In the genomic region with DNA sequence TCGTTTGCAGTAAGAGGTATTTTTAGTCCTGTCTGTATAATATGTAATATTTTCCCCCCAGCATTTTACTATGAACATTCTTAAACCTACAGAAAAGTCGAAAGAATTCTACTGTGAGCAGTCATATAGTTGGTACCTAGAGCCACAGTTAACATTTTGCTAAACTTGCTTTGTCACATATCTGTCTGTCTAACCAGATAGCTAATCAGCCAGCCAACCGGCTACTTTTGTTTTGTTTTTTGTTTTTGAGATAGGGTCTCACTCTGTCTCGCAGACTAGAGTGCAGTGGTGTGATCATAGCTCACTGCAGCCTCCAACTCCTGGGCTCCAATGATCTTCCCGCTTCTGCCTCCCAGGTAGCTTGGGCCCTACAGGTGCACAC, we compare ENCODE assay signal across 1 cellular context.
TF ChIP-seq lines count a peak whose summit lies in the region.

No MANE protein-coding gene starts in this region.

TF ChIP-seq in GM23338, 12 proteins besides CTCF, POLR2A, EP300 and RAD21 (continued from another document):
- TF ChIP-seq, protein P1, sequence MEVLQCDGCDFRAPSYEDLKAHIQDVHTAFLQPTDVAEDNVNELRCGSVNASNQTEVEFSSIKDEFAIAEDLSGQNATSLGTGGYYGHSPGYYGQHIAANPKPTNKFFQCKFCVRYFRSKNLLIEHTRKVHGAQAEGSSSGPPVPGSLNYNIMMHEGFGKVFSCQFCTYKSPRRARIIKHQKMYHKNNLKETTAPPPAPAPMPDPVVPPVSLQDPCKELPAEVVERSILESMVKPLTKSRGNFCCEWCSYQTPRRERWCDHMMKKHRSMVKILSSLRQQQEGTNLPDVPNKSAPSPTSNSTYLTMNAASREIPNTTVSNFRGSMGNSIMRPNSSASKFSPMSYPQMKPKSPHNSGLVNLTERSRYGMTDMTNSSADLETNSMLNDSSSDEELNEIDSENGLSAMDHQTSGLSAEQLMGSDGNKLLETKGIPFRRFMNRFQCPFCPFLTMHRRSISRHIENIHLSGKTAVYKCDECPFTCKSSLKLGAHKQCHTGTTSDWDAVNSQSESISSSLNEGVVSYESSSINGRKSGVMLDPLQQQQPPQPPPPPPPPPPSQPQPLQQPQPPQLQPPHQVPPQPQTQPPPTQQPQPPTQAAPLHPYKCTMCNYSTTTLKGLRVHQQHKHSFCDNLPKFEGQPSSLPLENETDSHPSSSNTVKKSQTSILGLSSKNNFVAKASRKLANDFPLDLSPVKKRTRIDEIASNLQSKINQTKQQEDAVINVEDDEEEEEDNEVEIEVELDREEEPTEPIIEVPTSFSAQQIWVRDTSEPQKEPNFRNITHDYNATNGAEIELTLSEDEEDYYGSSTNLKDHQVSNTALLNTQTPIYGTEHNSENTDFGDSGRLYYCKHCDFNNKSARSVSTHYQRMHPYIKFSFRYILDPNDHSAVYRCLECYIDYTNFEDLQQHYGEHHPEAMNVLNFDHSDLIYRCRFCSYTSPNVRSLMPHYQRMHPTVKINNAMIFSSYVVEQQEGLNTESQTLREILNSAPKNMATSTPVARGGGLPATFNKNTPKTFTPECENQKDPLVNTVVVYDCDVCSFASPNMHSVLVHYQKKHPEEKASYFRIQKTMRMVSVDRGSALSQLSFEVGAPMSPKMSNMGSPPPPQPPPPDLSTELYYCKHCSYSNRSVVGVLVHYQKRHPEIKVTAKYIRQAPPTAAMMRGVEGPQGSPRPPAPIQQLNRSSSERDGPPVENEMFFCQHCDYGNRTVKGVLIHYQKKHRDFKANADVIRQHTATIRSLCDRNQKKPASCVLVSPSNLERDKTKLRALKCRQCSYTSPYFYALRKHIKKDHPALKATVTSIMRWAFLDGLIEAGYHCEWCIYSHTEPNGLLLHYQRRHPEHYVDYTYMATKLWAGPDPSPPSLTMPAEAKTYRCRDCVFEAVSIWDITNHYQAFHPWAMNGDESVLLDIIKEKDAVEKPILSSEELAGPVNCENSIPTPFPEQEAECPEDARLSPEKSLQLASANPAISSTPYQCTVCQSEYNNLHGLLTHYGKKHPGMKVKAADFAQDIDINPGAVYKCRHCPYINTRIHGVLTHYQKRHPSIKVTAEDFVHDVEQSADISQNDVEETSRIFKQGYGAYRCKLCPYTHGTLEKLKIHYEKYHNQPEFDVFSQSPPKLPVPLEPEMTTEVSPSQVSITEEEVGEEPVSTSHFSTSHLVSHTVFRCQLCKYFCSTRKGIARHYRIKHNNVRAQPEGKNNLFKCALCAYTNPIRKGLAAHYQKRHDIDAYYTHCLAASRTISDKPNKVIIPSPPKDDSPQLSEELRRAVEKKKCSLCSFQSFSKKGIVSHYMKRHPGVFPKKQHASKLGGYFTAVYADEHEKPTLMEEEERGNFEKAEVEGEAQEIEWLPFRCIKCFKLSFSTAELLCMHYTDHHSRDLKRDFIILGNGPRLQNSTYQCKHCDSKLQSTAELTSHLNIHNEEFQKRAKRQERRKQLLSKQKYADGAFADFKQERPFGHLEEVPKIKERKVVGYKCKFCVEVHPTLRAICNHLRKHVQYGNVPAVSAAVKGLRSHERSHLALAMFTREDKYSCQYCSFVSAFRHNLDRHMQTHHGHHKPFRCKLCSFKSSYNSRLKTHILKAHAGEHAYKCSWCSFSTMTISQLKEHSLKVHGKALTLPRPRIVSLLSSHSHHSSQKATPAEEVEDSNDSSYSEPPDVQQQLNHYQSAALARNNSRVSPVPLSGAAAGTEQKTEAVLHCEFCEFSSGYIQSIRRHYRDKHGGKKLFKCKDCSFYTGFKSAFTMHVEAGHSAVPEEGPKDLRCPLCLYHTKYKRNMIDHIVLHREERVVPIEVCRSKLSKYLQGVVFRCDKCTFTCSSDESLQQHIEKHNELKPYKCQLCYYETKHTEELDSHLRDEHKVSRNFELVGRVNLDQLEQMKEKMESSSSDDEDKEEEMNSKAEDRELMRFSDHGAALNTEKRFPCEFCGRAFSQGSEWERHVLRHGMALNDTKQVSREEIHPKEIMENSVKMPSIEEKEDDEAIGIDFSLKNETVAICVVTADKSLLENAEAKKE (CRISPR knock-in tag; IDR thresholded peaks at IDR 0.05): no peak
- TF ChIP-seq EZH2phosphoT487 (IDR thresholded peaks at IDR 0.05; ENCODE audit: unreplicated experiment): no peak
- no peak for TF ChIP-seq ZNF114 (CRISPR knock-in tag; IDR thresholded peaks at IDR 0.05)
- no peak for TF ChIP-seq NANOG (IDR thresholded peaks at IDR 0.05; ENCODE audit: borderline replicate concordance)
- no peak for TF ChIP-seq JUNB (IDR thresholded peaks at IDR 0.05; ENCODE audit: unreplicated experiment)
